ENCODE assay signal across 1 cellular context in genomic region chr6:136921936-136922679, GRCh38.
TF ChIP-seq lines count a peak whose summit lies in the region.

A gene with protein sequence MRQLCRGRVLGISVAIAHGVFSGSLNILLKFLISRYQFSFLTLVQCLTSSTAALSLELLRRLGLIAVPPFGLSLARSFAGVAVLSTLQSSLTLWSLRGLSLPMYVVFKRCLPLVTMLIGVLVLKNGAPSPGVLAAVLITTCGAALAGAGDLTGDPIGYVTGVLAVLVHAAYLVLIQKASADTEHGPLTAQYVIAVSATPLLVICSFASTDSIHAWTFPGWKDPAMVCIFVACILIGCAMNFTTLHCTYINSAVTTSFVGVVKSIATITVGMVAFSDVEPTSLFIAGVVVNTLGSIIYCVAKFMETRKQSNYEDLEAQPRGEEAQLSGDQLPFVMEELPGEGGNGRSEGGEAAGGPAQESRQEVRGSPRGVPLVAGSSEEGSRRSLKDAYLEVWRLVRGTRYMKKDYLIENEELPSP (plus strand): TSS chr6:136922301. CDS start chr6:136922429, 128 bp downstream.

TF ChIP-seq in HEK293, 187 proteins besides CTCF, POLR2A, EP300 and RAD21 (continued from another document):
- TF ChIP-seq, protein P1, sequence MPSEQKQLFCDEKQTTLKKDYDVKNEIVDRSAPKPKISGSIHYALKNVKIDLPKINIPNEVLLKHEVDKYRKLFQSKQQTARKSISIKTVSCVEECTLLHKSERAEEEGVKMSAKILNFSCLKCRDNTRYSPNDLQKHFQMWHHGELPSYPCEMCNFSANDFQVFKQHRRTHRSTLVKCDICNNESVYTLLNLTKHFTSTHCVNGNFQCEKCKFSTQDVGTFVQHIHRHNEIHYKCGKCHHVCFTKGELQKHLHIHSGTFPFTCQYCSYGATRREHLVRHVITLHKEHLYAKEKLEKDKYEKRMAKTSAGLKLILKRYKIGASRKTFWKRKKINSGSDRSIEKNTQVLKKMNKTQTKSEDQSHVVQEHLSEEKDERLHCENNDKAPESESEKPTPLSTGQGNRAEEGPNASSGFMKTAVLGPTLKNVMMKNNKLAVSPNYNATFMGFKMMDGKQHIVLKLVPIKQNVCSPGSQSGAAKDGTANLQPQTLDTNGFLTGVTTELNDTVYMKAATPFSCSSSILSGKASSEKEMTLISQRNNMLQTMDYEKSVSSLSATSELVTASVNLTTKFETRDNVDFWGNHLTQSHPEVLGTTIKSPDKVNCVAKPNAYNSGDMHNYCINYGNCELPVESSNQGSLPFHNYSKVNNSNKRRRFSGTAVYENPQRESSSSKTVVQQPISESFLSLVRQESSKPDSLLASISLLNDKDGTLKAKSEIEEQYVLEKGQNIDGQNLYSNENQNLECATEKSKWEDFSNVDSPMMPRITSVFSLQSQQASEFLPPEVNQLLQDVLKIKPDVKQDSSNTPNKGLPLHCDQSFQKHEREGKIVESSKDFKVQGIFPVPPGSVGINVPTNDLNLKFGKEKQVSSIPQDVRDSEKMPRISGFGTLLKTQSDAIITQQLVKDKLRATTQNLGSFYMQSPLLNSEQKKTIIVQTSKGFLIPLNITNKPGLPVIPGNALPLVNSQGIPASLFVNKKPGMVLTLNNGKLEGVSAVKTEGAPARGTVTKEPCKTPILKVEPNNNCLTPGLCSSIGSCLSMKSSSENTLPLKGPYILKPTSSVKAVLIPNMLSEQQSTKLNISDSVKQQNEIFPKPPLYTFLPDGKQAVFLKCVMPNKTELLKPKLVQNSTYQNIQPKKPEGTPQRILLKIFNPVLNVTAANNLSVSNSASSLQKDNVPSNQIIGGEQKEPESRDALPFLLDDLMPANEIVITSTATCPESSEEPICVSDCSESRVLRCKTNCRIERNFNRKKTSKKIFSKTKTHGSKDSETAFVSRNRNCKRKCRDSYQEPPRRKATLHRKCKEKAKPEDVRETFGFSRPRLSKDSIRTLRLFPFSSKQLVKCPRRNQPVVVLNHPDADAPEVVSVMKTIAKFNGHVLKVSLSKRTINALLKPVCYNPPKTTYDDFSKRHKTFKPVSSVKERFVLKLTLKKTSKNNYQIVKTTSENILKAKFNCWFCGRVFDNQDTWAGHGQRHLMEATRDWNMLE (tag by site-specific recombination; conservative IDR thresholded peaks at IDR 0.05; ENCODE audit: low read depth), result no peak
- TF ChIP-seq ZNF600 (tag by site-specific recombination; IDR thresholded peaks at IDR 0.05) (peak; percentile 70), SP7 (tag by site-specific recombination; IDR thresholded peaks at IDR 0.05) (no peak), BCL11B (tag by site-specific recombination; IDR thresholded peaks at IDR 0.05; ENCODE audit: low read depth) (no peak), ZNF704 (tag by site-specific recombination; IDR thresholded peaks at IDR 0.05) (no peak), ZNF548 (tag by site-specific recombination; IDR thresholded peaks at IDR 0.05) (no peak), ZNF404 (tag by site-specific recombination; IDR thresholded peaks at IDR 0.05) (no peak), ZNF335 (tag by site-specific recombination; conservative IDR thresholded peaks at IDR 0.05) (peak; percentile 56), ZNF426 (tag by site-specific recombination; IDR thresholded peaks at IDR 0.05) (no peak), ZFP69B (tag by site-specific recombination; IDR thresholded peaks at IDR 0.05) (no peak), ZNF776 (tag by site-specific recombination; IDR thresholded peaks at IDR 0.05; ENCODE audit: borderline replicate concordance) (no peak), ZBTB26 (tag by site-specific recombination; optimal IDR thresholded peaks at IDR 0.05) (peak; percentile 80), ZNF311 (tag by site-specific recombination; IDR thresholded peaks at IDR 0.05; ENCODE audit: borderline replicate concordance) (no peak), ZNF394 (tag by site-specific recombination; IDR thresholded peaks at IDR 0.05; ENCODE audit: borderline replicate concordance) (no peak), GLIS1 (tag by site-specific recombination; IDR thresholded peaks at IDR 0.05) (peak; percentile 58; the same call in 1 of the 2 replicates), ZNF2 (tag by site-specific recombination; IDR thresholded peaks at IDR 0.05) (no peak), ZNF521 (tag by site-specific recombination; IDR thresholded peaks at IDR 0.05) (no peak), FEZF1 (tag by site-specific recombination; IDR thresholded peaks at IDR 0.05) (peak; percentile 39; the same call in 1 of the 2 replicates), EGR2 (tag by site-specific recombination; IDR thresholded peaks at IDR 0.05; ENCODE audit: low read depth) (peak; percentile 53), ZNF510 (tag by site-specific recombination; IDR thresholded peaks at IDR 0.05; ENCODE audit: insufficient replicate concordance) (no peak), ZNF132 (tag by site-specific recombination; IDR thresholded peaks at IDR 0.05; ENCODE audit: borderline replicate concordance) (no peak), ZNF792 (tag by site-specific recombination; IDR thresholded peaks at IDR 0.05) (no peak), ZNF549 (tag by site-specific recombination; IDR thresholded peaks at IDR 0.05) (no peak), ZSCAN16 (tag by site-specific recombination; IDR thresholded peaks at IDR 0.05) (no peak), ZSCAN5A (tag by site-specific recombination; IDR thresholded peaks at IDR 0.05) (no peak), ZNF777 (tag by site-specific recombination; IDR thresholded peaks at IDR 0.05; ENCODE audit: borderline replicate concordance) (no peak), ZFP41 (tag by site-specific recombination; IDR thresholded peaks at IDR 0.05; ENCODE audit: borderline replicate concordance) (no peak), ZNF660 (tag by site-specific recombination; IDR thresholded peaks at IDR 0.05) (no peak), ZNF223 (tag by site-specific recombination; IDR thresholded peaks at IDR 0.05) (no peak), ZSCAN30 (tag by site-specific recombination; IDR thresholded peaks at IDR 0.05) (0 out of 2 replicates have a peak, but pooled peaks have one; percentile 12), BCL6B (tag by site-specific recombination; IDR thresholded peaks at IDR 0.05) (no peak), SCRT2 (tag by site-specific recombination; IDR thresholded peaks at IDR 0.05) (0 out of 2 replicates have a peak, but pooled peaks have one; percentile 27), GFI1B (tag by site-specific recombination; IDR thresholded peaks at IDR 0.05) (no peak), OSR2 (tag by site-specific recombination; IDR thresholded peaks at IDR 0.05) (no peak), ZNF157 (tag by site-specific recombination; IDR thresholded peaks at IDR 0.05) (no peak), ZNF76 (tag by site-specific recombination; IDR thresholded peaks at IDR 0.05; ENCODE audit: borderline replicate concordance, low read depth) (0 out of 2 replicates have a peak, but pooled peaks have one; percentile 36), TCF7L2 (IDR thresholded peaks at IDR 0.05; ENCODE audit: borderline replicate concordance, low read depth, low read length) (no peak), ZBTB20 (tag by site-specific recombination; IDR thresholded peaks at IDR 0.05) (peak; percentile 28; the same call in 1 of the 2 replicates), ZNF416 (tag by site-specific recombination; IDR thresholded peaks at IDR 0.05) (no peak), ZBTB8A (tag by site-specific recombination; IDR thresholded peaks at IDR 0.05) (peak; percentile 88), ZIC2 (tag by site-specific recombination; IDR thresholded peaks at IDR 0.05) (peak; percentile 29), ZNF785 (tag by site-specific recombination; IDR thresholded peaks at IDR 0.05) (no peak), HIC1 (tag by site-specific recombination; IDR thresholded peaks at IDR 0.05) (no peak), ZNF654 (tag by site-specific recombination; IDR thresholded peaks at IDR 0.05; ENCODE audit: low read depth) (no peak), KLF7 (tag by site-specific recombination; IDR thresholded peaks at IDR 0.05; ENCODE audit: borderline replicate concordance) (no peak)
- TF ChIP-seq, protein P2, sequence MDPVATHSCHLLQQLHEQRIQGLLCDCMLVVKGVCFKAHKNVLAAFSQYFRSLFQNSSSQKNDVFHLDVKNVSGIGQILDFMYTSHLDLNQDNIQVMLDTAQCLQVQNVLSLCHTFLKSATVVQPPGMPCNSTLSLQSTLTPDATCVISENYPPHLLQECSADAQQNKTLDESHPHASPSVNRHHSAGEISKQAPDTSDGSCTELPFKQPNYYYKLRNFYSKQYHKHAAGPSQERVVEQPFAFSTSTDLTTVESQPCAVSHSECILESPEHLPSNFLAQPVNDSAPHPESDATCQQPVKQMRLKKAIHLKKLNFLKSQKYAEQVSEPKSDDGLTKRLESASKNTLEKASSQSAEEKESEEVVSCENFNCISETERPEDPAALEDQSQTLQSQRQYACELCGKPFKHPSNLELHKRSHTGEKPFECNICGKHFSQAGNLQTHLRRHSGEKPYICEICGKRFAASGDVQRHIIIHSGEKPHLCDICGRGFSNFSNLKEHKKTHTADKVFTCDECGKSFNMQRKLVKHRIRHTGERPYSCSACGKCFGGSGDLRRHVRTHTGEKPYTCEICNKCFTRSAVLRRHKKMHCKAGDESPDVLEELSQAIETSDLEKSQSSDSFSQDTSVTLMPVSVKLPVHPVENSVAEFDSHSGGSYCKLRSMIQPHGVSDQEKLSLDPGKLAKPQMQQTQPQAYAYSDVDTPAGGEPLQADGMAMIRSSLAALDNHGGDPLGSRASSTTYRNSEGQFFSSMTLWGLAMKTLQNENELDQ (tag by site-specific recombination; IDR thresholded peaks at IDR 0.05; ENCODE audit: low read depth), result no peak
- TF ChIP-seq, protein P3, sequence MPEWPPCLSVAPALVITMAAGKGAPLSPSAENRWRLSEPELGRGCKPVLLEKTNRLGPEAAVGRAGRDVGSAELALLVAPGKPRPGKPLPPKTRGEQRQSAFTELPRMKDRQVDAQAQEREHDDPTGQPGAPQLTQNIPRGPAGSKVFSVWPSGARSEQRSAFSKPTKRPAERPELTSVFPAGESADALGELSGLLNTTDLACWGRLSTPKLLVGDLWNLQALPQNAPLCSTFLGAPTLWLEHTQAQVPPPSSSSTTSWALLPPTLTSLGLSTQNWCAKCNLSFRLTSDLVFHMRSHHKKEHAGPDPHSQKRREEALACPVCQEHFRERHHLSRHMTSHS (tag by site-specific recombination; IDR thresholded peaks at IDR 0.05), result no peak
